ENCODE assay signal across 22 cellular contexts in the genomic region with DNA sequence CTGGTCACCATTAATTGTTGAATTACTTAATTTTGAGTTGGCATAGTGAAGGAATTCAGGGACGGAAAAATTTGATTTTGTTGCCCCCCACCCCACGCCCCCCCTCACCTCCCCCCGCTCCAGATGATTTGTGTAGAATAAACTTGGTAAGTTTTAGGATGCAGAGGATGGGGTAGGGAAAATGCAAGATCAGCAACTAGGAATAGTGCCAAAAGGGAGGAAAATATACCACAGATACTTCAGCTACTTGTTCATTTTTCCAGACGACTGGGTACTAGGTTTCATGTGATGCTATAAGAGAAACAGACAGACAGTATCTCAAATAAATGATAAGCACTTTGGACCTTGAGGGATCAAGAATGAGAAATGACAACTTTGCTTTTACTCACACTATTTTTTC.
"Had no signal": no experiment of that assay in that cellular context is flagged by ENCODE, and none has a peak within 500 bp of the region (broad histone marks: within the 10 kb centered on the region; RNA-seq: fewer than 3 reads in every experiment).

No MANE protein-coding gene starts in this region.

- FAIRE-seq: colon, endothelial cell of umbilical vein, frontal cortex, islet of Langerhans, keratinocyte had no signal

- H3K36me3 Mint-ChIP-seq: naive B cell had no signal

- ATAC-seq: foreskin keratinocyte, gastroesophageal sphincter, heart right ventricle, left cardiac atrium, left lung, left ventricle myocardium superior, lower lobe of right lung had no signal

- H3K4me3 Mint-ChIP-seq: naive B cell had no signal

- H3K4me1 Mint-ChIP-seq: naive B cell had no signal

- H3K4me1 ChIP-seq: foreskin keratinocyte, heart right ventricle, left lung, lower lobe of right lung had no signal

- H3K27me3 Mint-ChIP-seq: naive B cell had no signal

- H3K27me3 ChIP-seq: dorsolateral prefrontal cortex, esophagus muscularis mucosa, foreskin keratinocyte, gastroesophageal sphincter, heart right ventricle, left lung had no signal

- H3K36me3 ChIP-seq: esophagus muscularis mucosa, gastroesophageal sphincter, heart right ventricle, left lung, lower lobe of right lung had no signal

- H3K9me3 ChIP-seq: esophagus muscularis mucosa, gastroesophageal sphincter, left lung, lower lobe of right lung had no signal

- H3K27ac ChIP-seq: coronary artery, dorsolateral prefrontal cortex, esophagus muscularis mucosa, foreskin keratinocyte, gastroesophageal sphincter, heart right ventricle, left lung, lower lobe of right lung had no signal

- H3K4me3 ChIP-seq: coronary artery, dorsolateral prefrontal cortex, esophagus muscularis mucosa, gastroesophageal sphincter, heart right ventricle, left lung, lower lobe of right lung had no signal

- DNase-seq: dermis blood vessel endothelial cell; dorsolateral prefrontal cortex; effector CD4-positive, alpha-beta T cell; effector memory CD4-positive, alpha-beta T cell; foreskin keratinocyte; heart right ventricle; hippocampal formation; left cardiac atrium; left lung; left ventricle myocardium superior; lower lobe of right lung; mesenchymal stem cell; midbrain; naive B cell had no signal
